In the genomic region with DNA sequence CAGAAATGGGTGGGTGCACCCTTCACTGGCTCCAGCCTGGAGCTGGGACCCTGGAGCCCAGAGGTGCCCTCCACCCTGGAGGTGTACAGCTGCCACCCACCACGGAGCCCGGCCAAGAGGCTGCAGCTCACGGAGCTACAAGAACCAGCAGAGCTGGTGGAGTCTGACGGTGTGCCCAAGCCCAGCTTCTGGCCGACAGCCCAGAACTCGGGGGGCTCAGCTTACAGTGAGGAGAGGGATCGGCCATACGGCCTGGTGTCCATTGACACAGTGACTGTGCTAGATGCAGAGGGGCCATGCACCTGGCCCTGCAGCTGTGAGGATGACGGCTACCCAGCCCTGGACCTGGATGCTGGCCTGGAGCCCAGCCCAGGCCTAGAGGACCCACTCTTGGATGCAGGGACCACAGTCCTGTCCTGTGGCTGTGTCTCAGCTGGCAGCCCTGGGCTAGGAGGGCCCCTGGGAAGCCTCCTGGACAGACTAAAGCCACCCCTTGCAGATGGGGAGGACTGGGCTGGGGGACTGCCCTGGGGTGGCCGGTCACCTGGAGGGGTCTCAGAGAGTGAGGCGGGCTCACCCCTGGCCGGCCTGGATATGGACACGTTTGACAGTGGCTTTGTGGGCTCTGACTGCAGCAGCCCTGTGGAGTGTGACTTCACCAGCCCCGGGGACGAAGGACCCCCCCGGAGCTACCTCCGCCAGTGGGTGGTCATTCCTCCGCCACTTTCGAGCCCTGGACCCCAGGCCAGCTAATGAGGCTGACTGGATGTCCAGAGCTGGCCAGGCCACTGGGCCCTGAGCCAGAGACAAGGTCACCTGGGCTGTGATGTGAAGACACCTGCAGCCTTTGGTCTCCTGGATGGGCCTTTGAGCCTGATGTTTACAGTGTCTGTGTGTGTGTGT, we compare ENCODE assay signal across 14 cellular contexts. TPM values are rescaled to one million over a fixed set of nuclear protein-coding genes. Genes with fewer than 3 reads are reported as not detected.
DNase-seq lines count a peak whose midpoint lies in the region; ATAC-seq and TF ChIP-seq lines count a peak whose summit lies in the region.
"Had no signal": no experiment of that assay in that cellular context is flagged by ENCODE, and none has a peak within 500 bp of the region (broad histone marks: within the 10 kb centered on the region; RNA-seq: fewer than 3 reads in every experiment).

No MANE protein-coding gene starts in this region.

- no peak for TF ChIP-seq POLR2A in prostate gland (IDR thresholded peaks at IDR 0.05)

- no peak for DNase-seq in activated naive CD4-positive, alpha-beta T cell treated with Interleukin-2 at 50 U/mL for 16 hours
- DNase-seq in NCI-H2029 treated with DMSO at 0.1 percent for 48 hours (lab: John Stamatoyannopoulos, UW) = peak; percentile 50
- no peak for DNase-seq in activated T-helper 2 cell treated with anti-CD3 and anti-CD28 coated beads, Interferon-gamma antibody, Interleukin-2, Interleukin-4, amounts not matched to agents 10 μg/mL and 5 μg/mL and 100 μg/mL, durations not matched to agents 14 hours and 24 hours and 36 hours (ENCODE audit: low spot score)
- no peak for DNase-seq in stimulated activated naive B cell treated with anti-CD40 and anti-IgM and Interleukin-4, amounts not matched to agents 10 μg/mL and 1 μg/mL and 100 μg/mL, for 72 hours
- DNase-seq in NCI-H1694 treated with DMSO at 0.1 percent for 48 hours (lab: John Stamatoyannopoulos, UW) = no peak
- DNase-seq in NK-92 (lab: John Stamatoyannopoulos, UW; ENCODE audit: unreplicated experiment) = no peak
- no peak for DNase-seq in prostate gland (ENCODE audit: low spot score)
- DNase-seq: activated T-cell treated with anti-CD3 and anti-CD28 coated beads, Interleukin-2, amount 50 U/mL, for 1 hour; GF-D8; GOT3; islet precursor cell; Kasumi-1; NCI-H345 had no signal

- H3K4me1 Mint-ChIP-seq in activated naive CD4-positive, alpha-beta T cell treated with anti-CD3 and anti-CD28 coated beads, Interleukin-2, amount 50 U/mL, for 24 hours = peaks cover 86% of the 10 kb centered on the region
- peaks cover 42% of the 10 kb centered on the region for H3K4me1 Mint-ChIP-seq in activated T-helper 2 cell treated with anti-CD3 and anti-CD28 coated beads, Interferon-gamma antibody, Interleukin-2, Interleukin-4, amounts not matched to agents 10 μg/mL and 5 μg/mL and 100 μg/mL, durations not matched to agents 14 hours and 24 hours and 36 hours (ENCODE audit: low read depth)
- H3K4me1 Mint-ChIP-seq in stimulated activated naive B cell treated with anti-CD40 and anti-IgM and Interleukin-4, amounts not matched to agents 10 μg/mL and 1 μg/mL and 100 μg/mL, for 72 hours = peaks cover 75 to 97% of the 10 kb centered on the region in 2 donors

- H3K9me3 Mint-ChIP-seq in activated naive CD4-positive, alpha-beta T cell treated with anti-CD3 and anti-CD28 coated beads, Interleukin-2, amount 50 U/mL, for 24 hours = no peaks in the 10 kb centered on the region
- H3K9me3 Mint-ChIP-seq in activated T-helper 2 cell treated with anti-CD3 and anti-CD28 coated beads, Interferon-gamma antibody, Interleukin-2, Interleukin-4, amounts not matched to agents 10 μg/mL and 5 μg/mL and 100 μg/mL, durations not matched to agents 14 hours and 24 hours and 36 hours = peaks cover 15% of the 10 kb centered on the region
- peaks cover 9 to 18% of the 10 kb centered on the region in 2 donors for H3K9me3 Mint-ChIP-seq in stimulated activated naive B cell treated with anti-CD40 and anti-IgM and Interleukin-4, amounts not matched to agents 10 μg/mL and 1 μg/mL and 100 μg/mL, for 72 hours

- no peaks in the 10 kb centered on the region for H3K9me3 ChIP-seq in prostate gland

- H3K4me1 ChIP-seq in prostate gland (replicated peaks) = no peaks in the 10 kb centered on the region

- intact Hi-C loops in activated T-helper 2 cell treated with anti-CD3 and anti-CD28 coated beads, Interferon-gamma antibody, Interleukin-2, Interleukin-4, amounts not matched to agents 10 μg/mL and 5 μg/mL and 100 μg/mL, durations not matched to agents 14 hours and 24 hours and 36 hours (cut with micrococcal nuclease) = loop anchor here (5.0 kb wide), 1 partner anchor 41 kb away; no protein-coding TSS in a partner anchor
- intact Hi-C loops in prostate gland (cut with DNase I) = no loop called here

- H3K36me3 ChIP-seq in prostate gland = no peaks in the 10 kb centered on the region

- ATAC-seq in stimulated activated naive B cell treated with anti-CD40 and anti-IgM and Interleukin-4, amounts not matched to agents 10 μg/mL and 1 μg/mL and 100 μg/mL, for 72 hours (replicated peaks) = peak in 1 of 2 donors; percentile 0

- H3K27ac ChIP-seq in prostate gland = no peak overlapping the region

- peaks cover 31% of the 10 kb centered on the region for H3K36me3 Mint-ChIP-seq in activated naive CD4-positive, alpha-beta T cell treated with anti-CD3 and anti-CD28 coated beads, Interleukin-2, amount 50 U/mL, for 24 hours
- H3K36me3 Mint-ChIP-seq in activated T-helper 2 cell treated with anti-CD3 and anti-CD28 coated beads, Interferon-gamma antibody, Interleukin-2, Interleukin-4, amounts not matched to agents 10 μg/mL and 5 μg/mL and 100 μg/mL, durations not matched to agents 14 hours and 24 hours and 36 hours (ENCODE audit: low read depth) = peaks cover 94% of the 10 kb centered on the region
- peaks cover 86 to 92% of the 10 kb centered on the region in 2 donors for H3K36me3 Mint-ChIP-seq in stimulated activated naive B cell treated with anti-CD40 and anti-IgM and Interleukin-4, amounts not matched to agents 10 μg/mL and 1 μg/mL and 100 μg/mL, for 72 hours

- H3K27me3 Mint-ChIP-seq in activated naive CD4-positive, alpha-beta T cell treated with anti-CD3 and anti-CD28 coated beads, Interleukin-2, amount 50 U/mL, for 24 hours = no peaks in the 10 kb centered on the region
- H3K27me3 Mint-ChIP-seq in activated T-helper 2 cell treated with anti-CD3 and anti-CD28 coated beads, Interferon-gamma antibody, Interleukin-2, Interleukin-4, amounts not matched to agents 10 μg/mL and 5 μg/mL and 100 μg/mL, durations not matched to agents 14 hours and 24 hours and 36 hours (ENCODE audit: low read depth) = no peaks in the 10 kb centered on the region
- no peaks in the 10 kb centered on the region for H3K27me3 Mint-ChIP-seq in stimulated activated naive B cell treated with anti-CD40 and anti-IgM and Interleukin-4, amounts not matched to agents 10 μg/mL and 1 μg/mL and 100 μg/mL, for 72 hours

- H3K4me3 ChIP-seq in prostate gland = no peak overlapping the region

- peak overlapping the region; percentile 66 for H3K4me3 Mint-ChIP-seq in activated naive CD4-positive, alpha-beta T cell treated with anti-CD3 and anti-CD28 coated beads, Interleukin-2, amount 50 U/mL, for 24 hours
- no peak overlapping the region for H3K4me3 Mint-ChIP-seq in activated T-helper 2 cell treated with anti-CD3 and anti-CD28 coated beads, Interferon-gamma antibody, Interleukin-2, Interleukin-4, amounts not matched to agents 10 μg/mL and 5 μg/mL and 100 μg/mL, durations not matched to agents 14 hours and 24 hours and 36 hours (ENCODE audit: low read depth)
- H3K4me3 Mint-ChIP-seq in stimulated activated naive B cell treated with anti-CD40 and anti-IgM and Interleukin-4, amounts not matched to agents 10 μg/mL and 1 μg/mL and 100 μg/mL, for 72 hours = peak overlapping the region; percentile 36 to 74

- peak overlapping the region; percentile 83 for H3K27ac Mint-ChIP-seq in activated naive CD4-positive, alpha-beta T cell treated with anti-CD3 and anti-CD28 coated beads, Interleukin-2, amount 50 U/mL, for 24 hours
- H3K27ac Mint-ChIP-seq in activated T-helper 2 cell treated with anti-CD3 and anti-CD28 coated beads, Interferon-gamma antibody, Interleukin-2, Interleukin-4, amounts not matched to agents 10 μg/mL and 5 μg/mL and 100 μg/mL, durations not matched to agents 14 hours and 24 hours and 36 hours = peak overlapping the region; percentile 12
- H3K27ac Mint-ChIP-seq in stimulated activated naive B cell treated with anti-CD40 and anti-IgM and Interleukin-4, amounts not matched to agents 10 μg/mL and 1 μg/mL and 100 μg/mL, for 72 hours = peak overlapping the region; percentile 95

- no peaks in the 10 kb centered on the region for H3K27me3 ChIP-seq in prostate gland (replicated peaks; ENCODE audit: insufficient read depth)

- 71% methylated on average over 16 of the region's 19 CpGs for WGBS in prostate gland

- TF ChIP-seq CTCF in prostate gland (IDR thresholded peaks at IDR 0.05) = no peak

RNA-seq across cellular contexts. Expression of gene IL21R, which starts 46.8 kb away (rescaled TPM):
- total RNA-seq in activated T-helper 2 cell treated with anti-CD3 and anti-CD28 coated beads, Interferon-gamma antibody, Interleukin-2, Interleukin-4, amounts not matched to agents 10 μg/mL and 5 μg/mL and 100 μg/mL, durations not matched to agents 14 hours and 24 hours and 36 hours = 84.2 and 84.5 TPM in 2 replicates
- total RNA-seq in prostate gland = under 1 TPM; 0.32 to 0.57 TPM

Comparison
In these comparisons a context has a peak if more than half of its experiments do, and no peak if none do; other contexts are left out.
1. H3K27ac Mint-ChIP-seq: peak in every context shown above with its lines; median percentile 95 in stimulated activated naive B cell treated with anti-CD40 and anti-IgM and Interleukin-4, amounts not matched to agents 10 μg/mL and 1 μg/mL and 100 μg/mL, for 72 hours; 83 in activated naive CD4-positive, alpha-beta T cell treated with anti-CD3 and anti-CD28 coated beads, Interleukin-2, amount 50 U/mL, for 24 hours; 12 in activated T-helper 2 cell treated with anti-CD3 and anti-CD28 coated beads, Interferon-gamma antibody, Interleukin-2, Interleukin-4, amounts not matched to agents 10 μg/mL and 5 μg/mL and 100 μg/mL, durations not matched to agents 14 hours and 24 hours and 36 hours.
2. RNA of gene IL21R, which starts 46.8 kb away (total RNA-seq): 84.2 to 84.5 TPM in activated T-helper 2 cell treated with anti-CD3 and anti-CD28 coated beads, Interferon-gamma antibody, Interleukin-2, Interleukin-4, amounts not matched to agents 10 μg/mL and 5 μg/mL and 100 μg/mL, durations not matched to agents 14 hours and 24 hours and 36 hours; 0.32 to 0.57 TPM in prostate gland; every median in the first group is over 10 times any median in the second.